1 cellular context compared by ENCODE assay signal in the genomic region with DNA sequence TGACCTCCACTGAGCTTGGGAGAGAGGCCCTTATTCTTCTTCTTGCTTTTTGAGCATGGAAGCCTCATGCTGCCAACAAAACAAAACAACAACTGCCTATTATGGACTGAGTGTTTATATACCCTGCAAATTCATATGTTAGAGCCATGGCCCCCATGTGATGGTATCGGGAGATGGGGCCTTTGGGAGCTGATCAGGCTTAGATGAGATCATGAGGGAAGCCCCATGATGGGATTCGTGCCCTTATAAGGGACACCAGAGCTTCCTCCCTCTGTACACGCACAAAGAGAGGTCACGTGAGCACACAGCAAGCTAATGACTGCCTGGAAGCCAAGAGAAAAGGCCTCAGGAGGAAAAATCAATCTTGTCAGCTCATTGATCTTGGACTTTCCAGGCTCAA.
TF ChIP-seq lines count a peak whose summit lies in the region.

No MANE protein-coding gene starts in this region.

TF ChIP-seq in K562, 482 proteins besides CTCF, POLR2A, EP300 and RAD21 (continued from another document):
- TF ChIP-seq, protein P1, sequence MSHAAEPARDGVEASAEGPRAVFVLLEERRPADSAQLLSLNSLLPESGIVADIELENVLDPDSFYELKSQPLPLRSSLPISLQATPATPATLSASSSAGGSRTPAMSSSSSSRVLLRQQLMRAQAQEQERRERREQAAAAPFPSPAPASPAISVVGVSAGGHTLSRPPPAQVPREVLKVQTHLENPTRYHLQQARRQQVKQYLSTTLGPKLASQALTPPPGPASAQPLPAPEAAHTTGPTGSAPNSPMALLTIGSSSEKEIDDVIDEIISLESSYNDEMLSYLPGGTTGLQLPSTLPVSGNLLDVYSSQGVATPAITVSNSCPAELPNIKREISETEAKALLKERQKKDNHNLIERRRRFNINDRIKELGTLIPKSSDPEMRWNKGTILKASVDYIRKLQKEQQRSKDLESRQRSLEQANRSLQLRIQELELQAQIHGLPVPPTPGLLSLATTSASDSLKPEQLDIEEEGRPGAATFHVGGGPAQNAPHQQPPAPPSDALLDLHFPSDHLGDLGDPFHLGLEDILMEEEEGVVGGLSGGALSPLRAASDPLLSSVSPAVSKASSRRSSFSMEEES (CRISPR knock-in tag; IDR thresholded peaks at IDR 0.05) = peak; percentile 53
- no peak for TF ChIP-seq FOXJ2 (tag; IDR thresholded peaks at IDR 0.05)
- no peak for TF ChIP-seq ZNF124 (CRISPR knock-in tag; IDR thresholded peaks at IDR 0.05)
- no peak for TF ChIP-seq POU5F1 (IDR thresholded peaks at IDR 0.05; ENCODE audit: borderline replicate concordance, low read depth, low read length, partially characterized antibody)
- no peak for TF ChIP-seq ZNF140 (CRISPR knock-in tag; IDR thresholded peaks at IDR 0.05)
- no peak for TF ChIP-seq NFE2 (IDR thresholded peaks at IDR 0.05; ENCODE audit: low read depth)
- no peak for TF ChIP-seq CEBPB (tag; IDR thresholded peaks at IDR 0.05)
- TF ChIP-seq, protein P2, sequence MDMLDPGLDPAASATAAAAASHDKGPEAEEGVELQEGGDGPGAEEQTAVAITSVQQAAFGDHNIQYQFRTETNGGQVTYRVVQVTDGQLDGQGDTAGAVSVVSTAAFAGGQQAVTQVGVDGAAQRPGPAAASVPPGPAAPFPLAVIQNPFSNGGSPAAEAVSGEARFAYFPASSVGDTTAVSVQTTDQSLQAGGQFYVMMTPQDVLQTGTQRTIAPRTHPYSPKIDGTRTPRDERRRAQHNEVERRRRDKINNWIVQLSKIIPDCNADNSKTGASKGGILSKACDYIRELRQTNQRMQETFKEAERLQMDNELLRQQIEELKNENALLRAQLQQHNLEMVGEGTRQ (CRISPR knock-in tag; IDR thresholded peaks at IDR 0.05) = peak; percentile 56
- TF ChIP-seq PML (IDR thresholded peaks at IDR 0.05; ENCODE audit: low read length) = no peak
- TF ChIP-seq ZC3H11A (IDR thresholded peaks at IDR 0.05; ENCODE audit: low read depth, low read length) = no peak
- TF ChIP-seq ZEB2 (IDR thresholded peaks at IDR 0.05) = no peak
